In the genomic region with DNA sequence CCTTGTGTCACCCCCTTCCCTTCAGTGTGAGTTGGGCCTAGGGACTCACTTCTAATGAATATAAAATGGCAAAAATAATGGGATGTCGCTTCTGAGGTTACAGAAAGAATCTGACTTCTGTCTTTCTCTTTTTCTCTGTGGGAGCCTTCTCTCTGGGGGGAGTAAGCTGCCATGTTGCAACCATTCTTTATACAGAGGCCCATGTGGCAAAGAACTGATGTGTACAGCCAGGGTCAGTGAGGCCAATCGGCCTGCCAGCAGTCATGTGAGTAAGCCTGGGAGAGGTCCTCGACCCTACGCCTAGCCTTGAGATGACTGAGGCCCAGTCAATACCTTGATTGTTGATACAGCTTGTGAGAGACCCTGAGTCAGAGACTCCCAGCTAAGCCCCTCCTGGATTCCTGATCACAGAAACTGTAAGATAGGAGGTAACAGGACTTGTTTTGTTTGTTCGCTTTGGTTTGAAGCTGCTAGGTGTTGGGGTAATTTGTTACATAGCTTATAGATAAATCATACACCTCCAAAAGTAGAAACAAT, we compare ENCODE assay signal across 1 cellular context.
TF ChIP-seq lines count a peak whose summit lies in the region.

No MANE protein-coding gene starts in this region.

TF ChIP-seq in HepG2, 621 proteins besides CTCF, POLR2A, EP300 and RAD21 (continued from another document and continues in another):
- TF ChIP-seq, protein P1, sequence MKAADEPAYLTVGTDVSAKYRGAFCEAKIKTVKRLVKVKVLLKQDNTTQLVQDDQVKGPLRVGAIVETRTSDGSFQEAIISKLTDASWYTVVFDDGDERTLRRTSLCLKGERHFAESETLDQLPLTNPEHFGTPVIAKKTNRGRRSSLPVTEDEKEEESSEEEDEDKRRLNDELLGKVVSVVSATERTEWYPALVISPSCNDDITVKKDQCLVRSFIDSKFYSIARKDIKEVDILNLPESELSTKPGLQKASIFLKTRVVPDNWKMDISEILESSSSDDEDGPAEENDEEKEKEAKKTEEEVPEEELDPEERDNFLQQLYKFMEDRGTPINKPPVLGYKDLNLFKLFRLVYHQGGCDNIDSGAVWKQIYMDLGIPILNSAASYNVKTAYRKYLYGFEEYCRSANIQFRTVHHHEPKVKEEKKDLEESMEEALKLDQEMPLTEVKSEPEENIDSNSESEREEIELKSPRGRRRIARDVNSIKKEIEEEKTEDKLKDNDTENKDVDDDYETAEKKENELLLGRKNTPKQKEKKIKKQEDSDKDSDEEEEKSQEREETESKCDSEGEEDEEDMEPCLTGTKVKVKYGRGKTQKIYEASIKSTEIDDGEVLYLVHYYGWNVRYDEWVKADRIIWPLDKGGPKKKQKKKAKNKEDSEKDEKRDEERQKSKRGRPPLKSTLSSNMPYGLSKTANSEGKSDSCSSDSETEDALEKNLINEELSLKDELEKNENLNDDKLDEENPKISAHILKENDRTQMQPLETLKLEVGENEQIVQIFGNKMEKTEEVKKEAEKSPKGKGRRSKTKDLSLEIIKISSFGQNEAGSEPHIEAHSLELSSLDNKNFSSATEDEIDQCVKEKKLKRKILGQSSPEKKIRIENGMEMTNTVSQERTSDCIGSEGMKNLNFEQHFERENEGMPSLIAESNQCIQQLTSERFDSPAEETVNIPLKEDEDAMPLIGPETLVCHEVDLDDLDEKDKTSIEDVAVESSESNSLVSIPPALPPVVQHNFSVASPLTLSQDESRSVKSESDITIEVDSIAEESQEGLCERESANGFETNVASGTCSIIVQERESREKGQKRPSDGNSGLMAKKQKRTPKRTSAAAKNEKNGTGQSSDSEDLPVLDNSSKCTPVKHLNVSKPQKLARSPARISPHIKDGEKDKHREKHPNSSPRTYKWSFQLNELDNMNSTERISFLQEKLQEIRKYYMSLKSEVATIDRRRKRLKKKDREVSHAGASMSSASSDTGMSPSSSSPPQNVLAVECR (CRISPR knock-in tag; IDR thresholded peaks at IDR 0.05; ENCODE audit: borderline replicate concordance): peak; percentile 77; the same call in 1 of the 2 replicates
- TF ChIP-seq ZNF784 (CRISPR knock-in tag; IDR thresholded peaks at IDR 0.05; ENCODE audit: borderline replicate concordance) (no peak), ZSCAN31 (CRISPR knock-in tag; IDR thresholded peaks at IDR 0.05; ENCODE audit: low read depth) (peak; percentile 60; the same call in 1 of the 2 replicates), SMC3 (IDR thresholded peaks at IDR 0.05; ENCODE audit: low read length) (peak; percentile 31; the same call in 1 of the 2 replicates), ZNF878 (CRISPR knock-in tag; IDR thresholded peaks at IDR 0.05) (peak; percentile 74), CREB1 (IDR thresholded peaks at IDR 0.05) (no peak), CREB1 (CRISPR knock-in tag; IDR thresholded peaks at IDR 0.05) (peak; percentile 68), ZNF563 (CRISPR knock-in tag; IDR thresholded peaks at IDR 0.05) (no peak), MBD4 (IDR thresholded peaks at IDR 0.05; ENCODE audit: borderline replicate concordance, low read length) (peak; percentile 74; the same call in 1 of the 2 replicates), GTF2F1 (IDR thresholded peaks at IDR 0.05; ENCODE audit: low read length) (no peak), ZFP1 (CRISPR knock-in tag; IDR thresholded peaks at IDR 0.05) (peak; percentile 61; the same call in 1 of the 2 replicates), MTA1 (CRISPR knock-in tag; IDR thresholded peaks at IDR 0.05; ENCODE audit: borderline replicate concordance) (peak; percentile 78; the same call in 1 of the 2 replicates), ZFYVE20 (CRISPR knock-in tag; IDR thresholded peaks at IDR 0.05; ENCODE audit: borderline replicate concordance, low read depth) (no peak), MXI1 (IDR thresholded peaks at IDR 0.05; ENCODE audit: borderline replicate concordance, low read depth, low read length) (peak; percentile 71; the same call in 1 of the 3 replicates), NFYC (CRISPR knock-in tag; IDR thresholded peaks at IDR 0.05) (peak; percentile 31; the same call in 1 of the 2 replicates), AGO2 (optimal IDR thresholded peaks at IDR 0.05; ENCODE audit: low read depth, low read length) (no peak), MEIS2 (CRISPR knock-in tag; IDR thresholded peaks at IDR 0.05) (peak; percentile 29; the same call in 1 of the 2 replicates), ZNF644 (CRISPR knock-in tag; IDR thresholded peaks at IDR 0.05; ENCODE audit: low read depth) (peak; percentile 91), CBX1 (IDR thresholded peaks at IDR 0.05; ENCODE audit: low read depth) (peak; percentile 79), NRL (CRISPR knock-in tag; IDR thresholded peaks at IDR 0.05; ENCODE audit: borderline replicate concordance) (no peak), KLF9 (CRISPR knock-in tag; IDR thresholded peaks at IDR 0.05; ENCODE audit: low read depth) (peak; percentile 68; the same call in 1 of the 2 replicates), CEBPB (IDR thresholded peaks at IDR 0.05; ENCODE audit: borderline replicate concordance, low read depth, low read length) (peak; percentile 86), NFIC (IDR thresholded peaks at IDR 0.05; ENCODE audit: low read length) (peak; percentile 59), ZFP36L1 (CRISPR knock-in tag; IDR thresholded peaks at IDR 0.05) (peak; percentile 41; the same call in 1 of the 2 replicates), ZFP41 (CRISPR knock-in tag; IDR thresholded peaks at IDR 0.05; ENCODE audit: borderline replicate concordance) (no peak), MTF1 (CRISPR knock-in tag; IDR thresholded peaks at IDR 0.05) (no peak), ZNF552 (CRISPR knock-in tag; IDR thresholded peaks at IDR 0.05; ENCODE audit: borderline replicate concordance) (no peak), TAF1 (CRISPR knock-in tag; IDR thresholded peaks at IDR 0.05) (peak; percentile 55; the same call in 1 of the 2 replicates), ZNF788 (CRISPR knock-in tag; IDR thresholded peaks at IDR 0.05; ENCODE audit: borderline replicate concordance) (peak; percentile 60; the same call in 1 of the 2 replicates)
- TF ChIP-seq, protein P2, sequence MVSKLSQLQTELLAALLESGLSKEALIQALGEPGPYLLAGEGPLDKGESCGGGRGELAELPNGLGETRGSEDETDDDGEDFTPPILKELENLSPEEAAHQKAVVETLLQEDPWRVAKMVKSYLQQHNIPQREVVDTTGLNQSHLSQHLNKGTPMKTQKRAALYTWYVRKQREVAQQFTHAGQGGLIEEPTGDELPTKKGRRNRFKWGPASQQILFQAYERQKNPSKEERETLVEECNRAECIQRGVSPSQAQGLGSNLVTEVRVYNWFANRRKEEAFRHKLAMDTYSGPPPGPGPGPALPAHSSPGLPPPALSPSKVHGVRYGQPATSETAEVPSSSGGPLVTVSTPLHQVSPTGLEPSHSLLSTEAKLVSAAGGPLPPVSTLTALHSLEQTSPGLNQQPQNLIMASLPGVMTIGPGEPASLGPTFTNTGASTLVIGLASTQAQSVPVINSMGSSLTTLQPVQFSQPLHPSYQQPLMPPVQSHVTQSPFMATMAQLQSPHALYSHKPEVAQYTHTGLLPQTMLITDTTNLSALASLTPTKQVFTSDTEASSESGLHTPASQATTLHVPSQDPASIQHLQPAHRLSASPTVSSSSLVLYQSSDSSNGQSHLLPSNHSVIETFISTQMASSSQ (IDR thresholded peaks at IDR 0.05; ENCODE audit: low read depth): no peak
- TF ChIP-seq, protein P2 (CRISPR knock-in tag; IDR thresholded peaks at IDR 0.05; ENCODE audit: borderline replicate concordance): peak; percentile 56; the same call in 1 of the 2 replicates
- TF ChIP-seq, protein P3, sequence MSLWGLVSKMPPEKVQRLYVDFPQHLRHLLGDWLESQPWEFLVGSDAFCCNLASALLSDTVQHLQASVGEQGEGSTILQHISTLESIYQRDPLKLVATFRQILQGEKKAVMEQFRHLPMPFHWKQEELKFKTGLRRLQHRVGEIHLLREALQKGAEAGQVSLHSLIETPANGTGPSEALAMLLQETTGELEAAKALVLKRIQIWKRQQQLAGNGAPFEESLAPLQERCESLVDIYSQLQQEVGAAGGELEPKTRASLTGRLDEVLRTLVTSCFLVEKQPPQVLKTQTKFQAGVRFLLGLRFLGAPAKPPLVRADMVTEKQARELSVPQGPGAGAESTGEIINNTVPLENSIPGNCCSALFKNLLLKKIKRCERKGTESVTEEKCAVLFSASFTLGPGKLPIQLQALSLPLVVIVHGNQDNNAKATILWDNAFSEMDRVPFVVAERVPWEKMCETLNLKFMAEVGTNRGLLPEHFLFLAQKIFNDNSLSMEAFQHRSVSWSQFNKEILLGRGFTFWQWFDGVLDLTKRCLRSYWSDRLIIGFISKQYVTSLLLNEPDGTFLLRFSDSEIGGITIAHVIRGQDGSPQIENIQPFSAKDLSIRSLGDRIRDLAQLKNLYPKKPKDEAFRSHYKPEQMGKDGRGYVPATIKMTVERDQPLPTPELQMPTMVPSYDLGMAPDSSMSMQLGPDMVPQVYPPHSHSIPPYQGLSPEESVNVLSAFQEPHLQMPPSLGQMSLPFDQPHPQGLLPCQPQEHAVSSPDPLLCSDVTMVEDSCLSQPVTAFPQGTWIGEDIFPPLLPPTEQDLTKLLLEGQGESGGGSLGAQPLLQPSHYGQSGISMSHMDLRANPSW (CRISPR knock-in tag; IDR thresholded peaks at IDR 0.05; ENCODE audit: borderline replicate concordance): peak; percentile 80; the same call in 1 of the 2 replicates
- TF ChIP-seq, protein P4, sequence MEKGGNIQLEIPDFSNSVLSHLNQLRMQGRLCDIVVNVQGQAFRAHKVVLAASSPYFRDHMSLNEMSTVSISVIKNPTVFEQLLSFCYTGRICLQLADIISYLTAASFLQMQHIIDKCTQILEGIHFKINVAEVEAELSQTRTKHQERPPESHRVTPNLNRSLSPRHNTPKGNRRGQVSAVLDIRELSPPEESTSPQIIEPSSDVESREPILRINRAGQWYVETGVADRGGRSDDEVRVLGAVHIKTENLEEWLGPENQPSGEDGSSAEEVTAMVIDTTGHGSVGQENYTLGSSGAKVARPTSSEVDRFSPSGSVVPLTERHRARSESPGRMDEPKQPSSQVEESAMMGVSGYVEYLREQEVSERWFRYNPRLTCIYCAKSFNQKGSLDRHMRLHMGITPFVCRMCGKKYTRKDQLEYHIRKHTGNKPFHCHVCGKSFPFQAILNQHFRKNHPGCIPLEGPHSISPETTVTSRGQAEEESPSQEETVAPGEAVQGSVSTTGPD (CRISPR knock-in tag; IDR thresholded peaks at IDR 0.05): no peak
- TF ChIP-seq, protein P5, sequence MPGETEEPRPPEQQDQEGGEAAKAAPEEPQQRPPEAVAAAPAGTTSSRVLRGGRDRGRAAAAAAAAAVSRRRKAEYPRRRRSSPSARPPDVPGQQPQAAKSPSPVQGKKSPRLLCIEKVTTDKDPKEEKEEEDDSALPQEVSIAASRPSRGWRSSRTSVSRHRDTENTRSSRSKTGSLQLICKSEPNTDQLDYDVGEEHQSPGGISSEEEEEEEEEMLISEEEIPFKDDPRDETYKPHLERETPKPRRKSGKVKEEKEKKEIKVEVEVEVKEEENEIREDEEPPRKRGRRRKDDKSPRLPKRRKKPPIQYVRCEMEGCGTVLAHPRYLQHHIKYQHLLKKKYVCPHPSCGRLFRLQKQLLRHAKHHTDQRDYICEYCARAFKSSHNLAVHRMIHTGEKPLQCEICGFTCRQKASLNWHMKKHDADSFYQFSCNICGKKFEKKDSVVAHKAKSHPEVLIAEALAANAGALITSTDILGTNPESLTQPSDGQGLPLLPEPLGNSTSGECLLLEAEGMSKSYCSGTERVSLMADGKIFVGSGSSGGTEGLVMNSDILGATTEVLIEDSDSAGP (CRISPR knock-in tag; IDR thresholded peaks at IDR 0.05; ENCODE audit: borderline replicate concordance): peak; percentile 43; the same call in 1 of the 2 replicates
- TF ChIP-seq, protein P6, sequence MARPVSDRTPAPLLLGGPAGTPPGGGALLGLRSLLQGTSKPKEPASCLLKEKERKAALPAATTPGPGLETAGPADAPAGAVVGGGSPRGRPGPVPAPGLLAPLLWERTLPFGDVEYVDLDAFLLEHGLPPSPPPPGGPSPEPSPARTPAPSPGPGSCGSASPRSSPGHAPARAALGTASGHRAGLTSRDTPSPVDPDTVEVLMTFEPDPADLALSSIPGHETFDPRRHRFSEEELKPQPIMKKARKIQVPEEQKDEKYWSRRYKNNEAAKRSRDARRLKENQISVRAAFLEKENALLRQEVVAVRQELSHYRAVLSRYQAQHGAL (CRISPR knock-in tag; IDR thresholded peaks at IDR 0.05; ENCODE audit: not compliant biosample characterization): no peak
- TF ChIP-seq, protein P7, sequence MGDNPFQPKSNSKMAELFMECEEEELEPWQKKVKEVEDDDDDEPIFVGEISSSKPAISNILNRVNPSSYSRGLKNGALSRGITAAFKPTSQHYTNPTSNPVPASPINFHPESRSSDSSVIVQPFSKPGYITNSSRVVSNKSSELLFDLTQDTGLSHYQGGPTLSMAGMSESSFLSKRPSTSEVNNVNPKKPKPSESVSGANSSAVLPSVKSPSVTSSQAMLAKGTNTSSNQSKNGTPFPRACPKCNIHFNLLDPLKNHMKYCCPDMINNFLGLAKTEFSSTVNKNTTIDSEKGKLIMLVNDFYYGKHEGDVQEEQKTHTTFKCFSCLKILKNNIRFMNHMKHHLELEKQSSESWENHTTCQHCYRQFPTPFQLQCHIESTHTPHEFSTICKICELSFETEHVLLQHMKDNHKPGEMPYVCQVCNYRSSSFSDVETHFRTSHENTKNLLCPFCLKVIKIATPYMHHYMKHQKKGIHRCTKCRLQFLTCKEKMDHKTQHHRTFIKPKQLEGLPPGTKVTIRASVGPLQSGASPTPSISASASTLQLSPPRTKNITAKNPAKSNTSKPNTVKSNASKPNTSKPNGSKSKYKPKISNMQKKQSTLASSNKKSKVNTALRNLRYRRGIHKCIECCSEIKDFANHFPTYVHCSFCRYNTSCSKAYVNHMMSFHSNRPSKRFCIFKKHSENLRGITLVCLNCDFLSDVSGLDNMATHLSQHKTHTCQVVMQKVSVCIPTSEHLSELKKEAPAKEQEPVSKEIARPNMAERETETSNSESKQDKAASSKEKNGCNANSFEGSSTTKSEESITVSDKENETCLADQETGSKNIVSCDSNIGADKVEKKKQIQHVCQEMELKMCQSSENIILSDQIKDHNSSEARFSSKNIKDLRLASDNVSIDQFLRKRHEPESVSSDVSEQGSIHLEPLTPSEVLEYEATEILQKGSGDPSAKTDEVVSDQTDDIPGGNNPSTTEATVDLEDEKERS (CRISPR knock-in tag; IDR thresholded peaks at IDR 0.05): no peak
